Comparison of ENCODE assay signal across 14 cellular contexts in genomic region chr6:70380259-70380658, GRCh38. TPM values are rescaled to one million over a fixed set of nuclear protein-coding genes. Genes with fewer than 3 reads are reported as not detected.
A peak's percentile ranks its signal among the peaks of the same experiment; 100 is the strongest.
DNase-seq lines count a peak whose midpoint lies in the region; ATAC-seq, FAIRE-seq and TF ChIP-seq lines count a peak whose summit lies in the region.
"Had no signal": no experiment of that assay in that cellular context is flagged by ENCODE, and none has a peak within 500 bp of the region (broad histone marks: within the 10 kb centered on the region; RNA-seq: fewer than 3 reads in every experiment).

No MANE protein-coding gene starts in this region.

- H3K79me2 ChIP-seq in OCI-LY3 (ENCODE audit: low read length), result no peaks in the 10 kb centered on the region
- H3K79me2 ChIP-seq: parathyroid adenoma had no signal

- WGBS in pancreas, 2 donors, result 92 to 94% methylated on average over 5 of the region's 5 CpGs

- peaks cover 2% of the 10 kb centered on the region; the same call in 1 of the 2 replicates for H3K27me3 ChIP-seq in OCI-LY3 (ENCODE audit: low read depth, low read length)
- no peaks in the 10 kb centered on the region for H3K27me3 ChIP-seq in pancreas
- H3K27me3 ChIP-seq in Caco-2 (replicated peaks; ENCODE audit: control insufficient read depth, insufficient read depth, low read length), result no peaks in the 10 kb centered on the region

- no peaks in the 10 kb centered on the region for H3K36me3 ChIP-seq in OCI-LY3 (replicated peaks; ENCODE audit: low read depth, low read length)
- no peaks in the 10 kb centered on the region for H3K36me3 ChIP-seq in pancreas
- H3K36me3 ChIP-seq in Caco-2 (ENCODE audit: control insufficient read depth, insufficient read depth, low read length), result no peaks in the 10 kb centered on the region

- TF ChIP-seq CTCF in OCI-LY3 (IDR thresholded peaks at IDR 0.05; ENCODE audit: low read depth, low read length) (no peak), pancreas (IDR thresholded peaks at IDR 0.05) (no peak), Caco-2 (IDR thresholded peaks at IDR 0.05; ENCODE audit: insufficient read depth in 1 of 2, low read depth in 1 of 2, low read length in 1 of 2, severe bottlenecking in 1 of 2, unreplicated experiment in 1 of 2) (no peak)

- peaks cover 5% of the 10 kb centered on the region for H3K4me1 Mint-ChIP-seq in Caco-2 (ENCODE audit: low read depth, unreplicated experiment)
- H3K4me1 Mint-ChIP-seq: B cell had no signal

- no peaks in the 10 kb centered on the region for H3K27me3 Mint-ChIP-seq in Caco-2 (ENCODE audit: insufficient read depth, unreplicated experiment)

- no peaks in the 10 kb centered on the region for H3K36me3 Mint-ChIP-seq in Caco-2 (ENCODE audit: insufficient read depth, unreplicated experiment)

- H3K9ac ChIP-seq in OCI-LY3 (ENCODE audit: low read length), result no peak overlapping the region
- H3K9ac ChIP-seq: KMS-11, parathyroid adenoma had no signal

- no TSS peak for BruUV-seq in Caco-2 (replicated peaks; lab: Mats Ljungman, UMichigan)

- no peak for DNase-seq in pancreas
- DNase-seq in NCI-H1694 (lab: John Stamatoyannopoulos, UW), result no peak
- DNase-seq in posterior vena cava (ENCODE audit: low spot score), result no peak
- DNase-seq in Caco-2, result no peak
- DNase-seq: activated T-cell treated with anti-CD3 and anti-CD28 coated beads, Interleukin-2, amount 50 U/mL, for 24 hours; mammary epithelial cell; stimulated activated CD4-positive, alpha-beta T cell treated with anti-CD3 and anti-CD28 coated beads, Interleukin-2, amount 100 ng/mL, for 48 hours had no signal

- H3K4me1 ChIP-seq in OCI-LY3 (ENCODE audit: low read length) (peaks cover 9% of the 10 kb centered on the region), pancreas (no peaks in the 10 kb centered on the region), Caco-2 (peaks cover 4% of the 10 kb centered on the region)
- H3K4me1 ChIP-seq: parathyroid adenoma had no signal

- H3K27ac Mint-ChIP-seq in Caco-2 (ENCODE audit: unreplicated experiment), result no peak overlapping the region
- H3K27ac Mint-ChIP-seq: activated T-cell treated with anti-CD3 and anti-CD28 coated beads, Interleukin-2, amount 50 U/mL, for 24 hours; B cell had no signal

- no peak overlapping the region for H3K4me3 Mint-ChIP-seq in Caco-2 (ENCODE audit: unreplicated experiment)
- H3K4me3 Mint-ChIP-seq: activated T-cell treated with anti-CD3 and anti-CD28 coated beads, Interleukin-2, amount 50 U/mL, for 24 hours; B cell had no signal

- no peaks in the 10 kb centered on the region for H3K9me3 ChIP-seq in OCI-LY3 (ENCODE audit: insufficient read depth, low read length)
- H3K9me3 ChIP-seq in pancreas, result no peaks in the 10 kb centered on the region
- no peaks in the 10 kb centered on the region for H3K9me3 ChIP-seq in Caco-2

- peak overlapping the region; percentile 20; the same call in 1 of the 2 replicates for H3K4me2 ChIP-seq in OCI-LY3 (ENCODE audit: low read length)
- H3K4me2 ChIP-seq: KMS-11 had no signal

- POLR2A ChIA-PET in Caco-2 (lab: Charles Lee), result no interaction called here

- no peaks in the 10 kb centered on the region for H3K9me3 Mint-ChIP-seq in Caco-2 (ENCODE audit: unreplicated experiment)
- H3K9me3 Mint-ChIP-seq: activated T-cell treated with anti-CD3 and anti-CD28 coated beads, Interleukin-2, amount 50 U/mL, for 24 hours had no signal

- H2AFZ ChIP-seq in OCI-LY3 (ENCODE audit: low read depth, low read length), result no peak overlapping the region
- H2AFZ ChIP-seq: parathyroid adenoma had no signal

- no peaks in the 10 kb centered on the region for H4K20me1 ChIP-seq in OCI-LY3 (ENCODE audit: insufficient read depth, low read length)

- ATAC-seq in GM18519 (IDR thresholded peaks at IDR 0.05; ENCODE audit: low FRiP score, unreplicated experiment) (peak; percentile 98), GM21381 (IDR thresholded peaks at IDR 0.05; ENCODE audit: unreplicated experiment) (peak; percentile 90), HG02973 (IDR thresholded peaks at IDR 0.05; ENCODE audit: unreplicated experiment) (peak; percentile 91), pancreas (no peak)

- CTCF ChIA-PET in Caco-2 (lab: Charles Lee), result no interaction called here

- H3K4me3 ChIP-seq in OCI-LY3 (ENCODE audit: low read length) (no peak overlapping the region), pancreas (no peak overlapping the region), Caco-2 (ENCODE audit: low read depth, low read length) (no peak overlapping the region)

- FAIRE-seq in pancreas (lab: Jason Lieb, UNC), result no peak

- no peak overlapping the region for H3K27ac ChIP-seq in OCI-LY3 (ENCODE audit: low read length)
- H3K27ac ChIP-seq in pancreas, result no peak overlapping the region
- H3K27ac ChIP-seq: KMS-11, parathyroid adenoma had no signal

- intact Hi-C loops in pancreas (cut with DNase I), result no loop called here
- intact Hi-C loops in posterior vena cava (cut with DNase I), result no loop called here
- intact Hi-C loops in Caco-2 (cut with micrococcal nuclease; ENCODE audit: unreplicated experiment), result no loop called here

RNA-seq across cellular contexts. Expression of gene FAM135A, which starts 33.0 kb away (rescaled TPM):
- 10 to 100 TPM in 2 of 6 donors, 1 to 10 TPM in 4; 7.7 to 14.4 (median 8.4) TPM for total RNA-seq in pancreas
- polyA plus RNA-seq in pancreas, result 10 to 100 TPM in 1 of 2 donors, 1 to 10 TPM in 1; 7.5 to 13.1 TPM
- total RNA-seq in posterior vena cava, result 10 to 100 TPM; 14.9 to 19.2 TPM
- total RNA-seq in Caco-2 (2022), result 18.7 and 21.4 TPM in 2 replicates

Comparison
In these comparisons a context has a peak if more than half of its experiments do, and no peak if none do; other contexts are left out.
1. ATAC-seq: peak in GM18519 (single experiment), GM21381 (single experiment) and HG02973 (single experiment); none in pancreas (0 of 4).